In genomic region chr5:112978836-112979235, GRCh38 we compare ENCODE assay signal across 12 cellular contexts. TPM values are rescaled to one million over a fixed set of nuclear protein-coding genes. Genes with fewer than 3 reads are reported as not detected.
DNase-seq lines count a peak whose midpoint lies in the region; ATAC-seq, FAIRE-seq and TF ChIP-seq lines count a peak whose summit lies in the region.
"Had no signal": no experiment of that assay in that cellular context is flagged by ENCODE, and none has a peak within 500 bp of the region (broad histone marks: within the 10 kb centered on the region; RNA-seq: fewer than 3 reads in every experiment).

No MANE protein-coding gene starts in this region.

- H3K4me1 Mint-ChIP-seq in natural killer cell: peaks cover 71 to 72% of the 10 kb centered on the region in 2 donors

- H3K27ac ChIP-seq in heart left ventricle: no peak overlapping the region
- H3K27ac ChIP-seq: 22Rv1, sigmoid colon, thyroid gland had no signal

- peak overlapping the region; percentile 50 for H3K9ac ChIP-seq in adipocyte (ENCODE audit: low read length)

- TF ChIP-seq CTCF in natural killer cell (IDR thresholded peaks at IDR 0.05) (no peak), heart left ventricle (IDR thresholded peaks at IDR 0.05) (no peak)

- H3K36me3 ChIP-seq in adipocyte (ENCODE audit: control insufficient read depth, insufficient read depth, low read length, severe bottlenecking) (no peaks in the 10 kb centered on the region), heart left ventricle (peaks cover 0 to 18% (median 0%) of the 10 kb centered on the region in 9 donors)
- H3K36me3 ChIP-seq: sigmoid colon, thyroid gland had no signal

- no peaks in the 10 kb centered on the region for H3K9me3 ChIP-seq in adipocyte (ENCODE audit: control insufficient read depth, low read length)
- no peaks in the 10 kb centered on the region for H3K9me3 ChIP-seq in heart left ventricle
- H3K9me3 ChIP-seq: sigmoid colon, thyroid gland had no signal

- H3K4me3 ChIP-seq in adipocyte (ENCODE audit: low read length) (peak overlapping the region; percentile 93), heart left ventricle (peak overlapping the region in 5 of 12 donors; percentile 74 to 95 (median 91))

- no peaks in the 10 kb centered on the region for H3K27me3 Mint-ChIP-seq in natural killer cell (ENCODE audit: low read depth in 2 of 2)

- WGBS in heart left ventricle, 4 donors: 25 to 30% (median 25%) methylated on average over 2 of the region's 2 CpGs

- DNase-seq in DMS 273 (lab: John Stamatoyannopoulos, UW; ENCODE audit: unreplicated experiment) (peak; percentile 33), DMS 273 treated with DMSO at 0.1 percent for 48 hours (lab: John Stamatoyannopoulos, UW) (no peak), Kasumi-1 (lab: John Stamatoyannopoulos, UW) (peak; percentile 17 to 37), adipocyte (ENCODE audit: low read depth) (no peak), natural killer cell (no peak), heart left ventricle (no peak), RCC 7860 (ENCODE audit: low spot score) (no peak), COLO668 (lab: John Stamatoyannopoulos, UW; ENCODE audit: unreplicated experiment) (no peak)
- DNase-seq: activated effector memory CD4-positive, alpha-beta T cell treated with Interleukin-2 at 50 U/mL for 16 hours; sigmoid colon; thyroid gland had no signal

- TF ChIP-seq POLR2A in heart left ventricle (IDR thresholded peaks at IDR 0.05): no peak

- peak overlapping the region; percentile 61 to 87 for H3K27ac Mint-ChIP-seq in natural killer cell

- ATAC-seq in natural killer cell (no peak), heart left ventricle (no peak)

- H3K27me3 ChIP-seq in adipocyte (replicated peaks; ENCODE audit: control insufficient read depth, insufficient read depth, low read length): no peaks in the 10 kb centered on the region
- no peaks in the 10 kb centered on the region for H3K27me3 ChIP-seq in heart left ventricle
- H3K27me3 ChIP-seq: sigmoid colon, thyroid gland had no signal

- H3K36me3 Mint-ChIP-seq in natural killer cell: no peaks in the 10 kb centered on the region

- peak overlapping the region; percentile 98 for H3K4me3 Mint-ChIP-seq in natural killer cell

- H3K9me3 Mint-ChIP-seq in natural killer cell: no peaks in the 10 kb centered on the region

- FAIRE-seq in RCC 7860 (lab: Jason Lieb, UNC): no peak

- H3K4me1 ChIP-seq in adipocyte (ENCODE audit: control insufficient read depth, insufficient read depth, low read length): peaks cover 41% of the 10 kb centered on the region
- H3K4me1 ChIP-seq in heart left ventricle: peaks cover 0 to 56% (median 39%) of the 10 kb centered on the region in 12 donors

- intact Hi-C loops in natural killer cell (cut with micrococcal nuclease) (no loop called here), heart left ventricle (cut with DNase I) (loop anchor here in 6 of 10 donors (5.0 to 10.0 kb wide), 3 partner anchors 54 to 117 kb away; partner anchors contain the start of genes REEP5 (in 4 of the 6) and SRP19 (in 2 of the 6))

RNA-seq across cellular contexts. Expression of gene DCP2, which starts 2.2 kb away (rescaled TPM):
- 10 to 100 TPM; 69.3 to 82.9 (median 76.7) TPM for total RNA-seq in natural killer cell
- 10 to 100 TPM in 8 of 9 donors, 1 to 10 TPM in 1; 8.3 to 36.0 (median 18.4) TPM for total RNA-seq in heart left ventricle
- 1 to 10 TPM; 3.4 to 5.3 TPM for polyA plus RNA-seq in heart left ventricle

RNA-seq across cellular contexts. Expression of gene REEP5, which starts 56.8 kb away (rescaled TPM):
- total RNA-seq in natural killer cell (10 to 100 TPM; 42.8 to 46.5 (median 46.5) TPM), heart left ventricle (100 to 1,000 TPM; 103 to 187 (median 141) TPM)
- 100 to 1,000 TPM in 1 of 2 donors, 10 to 100 TPM in 1; 93.5 to 116 TPM for polyA plus RNA-seq in heart left ventricle

Comparison
In these comparisons a context has a peak if more than half of its experiments do, and no peak if none do; other contexts are left out.
1. DNase-seq: peak in DMS 273 (single experiment) and Kasumi-1 (2 of 2); none in DMS 273 treated with DMSO at 0.1 percent for 48 hours (single experiment), adipocyte (single experiment), natural killer cell (single experiment), heart left ventricle (0 of 5), RCC 7860 (single experiment) and COLO668 (single experiment).